ENCODE assay signal across 19 cellular contexts in genomic region chr14:104774453-104775072, GRCh38. TPM values are rescaled to one million over a fixed set of nuclear protein-coding genes. Genes with fewer than 3 reads are reported as not detected.
"Had no signal": no experiment of that assay in that cellular context is flagged by ENCODE, and none has a peak within 500 bp of the region (broad histone marks: within the 10 kb centered on the region; RNA-seq: fewer than 3 reads in every experiment).

No MANE protein-coding gene starts in this region.

- H3K27me3 ChIP-seq: sigmoid colon, uterus had no signal

- ATAC-seq: activated CD4-positive, CD25-positive, alpha-beta regulatory T cell treated with anti-CD3 and anti-CD28 coated beads, Interleukin-2, amount 50 U/mL, for 24 hours had no signal

- H3K4me1 ChIP-seq: sigmoid colon had no signal

- H3K27ac ChIP-seq: coronary artery, sigmoid colon, thoracic aorta, uterus had no signal

- H3K36me3 ChIP-seq: uterus had no signal

- DNase-seq: activated CD4-positive, alpha-beta T cell treated with anti-CD3 and anti-CD28 coated beads, Interleukin-2, amount 50 U/mL, for 1 hour; activated CD8-positive, alpha-beta memory T cell treated with anti-CD3 and anti-CD28 coated beads for 24 hours; activated CD8-positive, alpha-beta memory T cell treated with anti-CD3 and anti-CD28 coated beads, Interleukin-2, amount 50 U/mL, for 48 hours; activated effector memory CD4-positive, alpha-beta T cell treated with Interleukin-2 at 50 U/mL for 16 hours; activated naive CD4-positive, alpha-beta T cell treated with anti-CD3 and anti-CD28 coated beads, Interleukin-2, amount 50 U/mL, for 16 hours; activated T-cell treated with anti-CD3 and anti-CD28 coated beads, Interleukin-2, amount 50 U/mL, for 48 hours; aorta; foreskin melanocyte; islet precursor cell; mammary epithelial cell; sigmoid colon; stimulated activated CD4-positive, alpha-beta T cell treated with anti-CD3 and anti-CD28 coated beads, Interleukin-4, amount 100 ng/mL, for 24 hours; T-helper 1 cell; T-helper 9 cell; uterus had no signal

- H3K4me3 ChIP-seq: coronary artery, sigmoid colon, thoracic aorta, uterus had no signal

- H3K9me3 ChIP-seq: sigmoid colon, thoracic aorta, uterus had no signal

RNA-seq across cellular contexts. Expression of gene ZBTB42, which starts 26.3 kb away (rescaled TPM):
- polyA plus RNA-seq: neural cell had no signal
